In genomic region chr18:22493940-22494339, GRCh38 we compare ENCODE assay signal across 23 cellular contexts.
DNase-seq lines count a peak whose midpoint lies in the region; ATAC-seq and TF ChIP-seq lines count a peak whose summit lies in the region.
"Had no signal": no experiment of that assay in that cellular context is flagged by ENCODE, and none has a peak within 500 bp of the region (broad histone marks: within the 10 kb centered on the region; RNA-seq: fewer than 3 reads in every experiment).

No MANE protein-coding gene starts in this region.

- peaks cover 30% of the 10 kb centered on the region for H3F3A ChIP-seq in GM23248 (ENCODE audit: insufficient read depth)

- in situ Hi-C loops in GM23248 (cut with MboI) = no loop called here

- H3K79me2 ChIP-seq in GM23248 (ENCODE audit: insufficient read depth) = no peaks in the 10 kb centered on the region

- peak overlapping the region; percentile 44 for H3K9ac ChIP-seq in GM23248

- peak overlapping the region; percentile 47 for H3K4me2 ChIP-seq in GM23248 (ENCODE audit: unreplicated experiment)
- H3K4me2 ChIP-seq: PC-9 had no signal

- no peaks in the 10 kb centered on the region for H3K9me3 ChIP-seq in GM23248 (ENCODE audit: low read depth)
- H3K9me3 ChIP-seq in right atrium auricular region = no peaks in the 10 kb centered on the region
- no peaks in the 10 kb centered on the region for H3K9me3 ChIP-seq in thoracic aorta
- H3K9me3 ChIP-seq: neutrophil, sigmoid colon had no signal

- H3K27me3 ChIP-seq in GM23248 (replicated peaks; ENCODE audit: insufficient read depth) (no peaks in the 10 kb centered on the region), right atrium auricular region (no peaks in the 10 kb centered on the region), thoracic aorta (replicated peaks; ENCODE audit: insufficient read depth) (no peaks in the 10 kb centered on the region)
- H3K27me3 ChIP-seq: neutrophil, sigmoid colon had no signal

- WGBS in GM23248 (ENCODE audit: low coverage in 1 of 2, low lambda C conversion rate in 2 of 2, missing lambda C conversion rate in 2 of 2), 2 experiments = 10 to 13% methylated on average over 4 of the region's 4 CpGs

- H3K27ac ChIP-seq in GM23248 = peak overlapping the region; percentile 80
- H3K27ac ChIP-seq in right atrium auricular region = peak overlapping the region; percentile 33 to 68
- H3K27ac ChIP-seq in thoracic aorta = peak overlapping the region; percentile 79 to 89
- H3K27ac ChIP-seq: neutrophil, PC-9 had no signal

- no peaks in the 10 kb centered on the region for H4K20me1 ChIP-seq in GM23248 (ENCODE audit: insufficient read depth)

- H3K4me1 ChIP-seq in GM23248 (ENCODE audit: insufficient read depth) (peaks cover 27% of the 10 kb centered on the region), right atrium auricular region (peaks cover 0 to 18% of the 10 kb centered on the region in 2 donors), thoracic aorta (ENCODE audit: control insufficient read depth in 1 of 2, low read depth in 2 of 2) (peaks cover 16 to 31% of the 10 kb centered on the region in 2 donors)

- DNase-seq in GM23248 (peak; percentile 68), astrocyte of the hippocampus (ENCODE audit: low read depth, low spot score) (peak; percentile 66), right atrium auricular region (ENCODE audit: low spot score) (no peak), thoracic aorta (ENCODE audit: low spot score) (no peak), DMS 273 treated with DMSO at 0.1 percent for 48 hours (lab: John Stamatoyannopoulos, UW) (no peak), SK-N-DZ (ENCODE audit: low spot score) (no peak)
- DNase-seq in activated CD4-positive, CD25-positive, alpha-beta regulatory T cell treated with anti-CD3 and anti-CD28 coated beads, Interleukin-2, amount 50 U/mL, for 72 hours = no peak
- DNase-seq: activated CD4-positive, alpha-beta memory T cell treated with anti-CD3 and anti-CD28 coated beads for 36 hours; activated naive CD8-positive, alpha-beta T cell treated with anti-CD3 and anti-CD28 coated beads, Interleukin-2, amount 50 U/mL, for 24 hours; activated T-cell treated with anti-CD3 and anti-CD28 coated beads, Interleukin-2, amount 50 U/mL, for 72 hours; C1 segment of cervical spinal cord; cortex of kidney; DMS79; KBM-7; kidney; NCI-H1092 treated with DMSO at 0.1 percent for 48 hours; NCI-H2171; NCI-H774; PC-9; sigmoid colon; stimulated activated CD4-positive, alpha-beta T cell treated with anti-CD3 and anti-CD28 coated beads, Interleukin-4, amount 100 ng/mL, for 1 hour had no signal

- H3K4me3 ChIP-seq in GM23248 = peak overlapping the region; percentile 10; the same call in 1 of the 2 replicates
- H3K4me3 ChIP-seq in right atrium auricular region = no peak overlapping the region
- no peak overlapping the region for H3K4me3 ChIP-seq in thoracic aorta
- H3K4me3 ChIP-seq: PC-9, sigmoid colon had no signal

- no peaks in the 10 kb centered on the region for H3K36me3 ChIP-seq in GM23248 (ENCODE audit: low read depth)
- no peaks in the 10 kb centered on the region for H3K36me3 ChIP-seq in right atrium auricular region
- H3K36me3 ChIP-seq in thoracic aorta = no peaks in the 10 kb centered on the region
- H3K36me3 ChIP-seq: neutrophil, sigmoid colon had no signal

- H2AFZ ChIP-seq in GM23248 = peak overlapping the region; percentile 72
- H2AFZ ChIP-seq: PC-9 had no signal

- ATAC-seq in thoracic aorta (ENCODE audit: insufficient number of reproducible peaks, low FRiP score, low read depth) = no peak
- ATAC-seq in GM21390 (IDR thresholded peaks at IDR 0.05; ENCODE audit: unreplicated experiment) = no peak
- ATAC-seq: activated naive CD8-positive, alpha-beta T cell treated with anti-CD3 and anti-CD28 coated beads, Interleukin-2, amount 50 U/mL, for 24 hours; activated T-cell treated with anti-CD3 and anti-CD28 coated beads, Interleukin-2, amount 50 U/mL, for 72 hours had no signal

- TF ChIP-seq CTCF in right atrium auricular region (IDR thresholded peaks at IDR 0.05) (no peak), thoracic aorta (IDR thresholded peaks at IDR 0.05) (no peak)

- H3K9me2 ChIP-seq in GM23248 (ENCODE audit: insufficient read depth) = no peaks in the 10 kb centered on the region; the same call in 1 of the 2 replicates

Comparison
In these comparisons a context has a peak if more than half of its experiments do, and no peak if none do; other contexts are left out.
1. DNase-seq: peak in GM23248 (single experiment) and astrocyte of the hippocampus (single experiment); none in right atrium auricular region (single experiment), thoracic aorta (single experiment), DMS 273 treated with DMSO at 0.1 percent for 48 hours (single experiment), SK-N-DZ (single experiment) and activated CD4-positive, CD25-positive, alpha-beta regulatory T cell treated with anti-CD3 and anti-CD28 coated beads, Interleukin-2, amount 50 U/mL, for 72 hours (single experiment).
2. Peak in every context shown above with its lines, with median percentiles within 50 percentile points of each other: H3K27ac ChIP-seq.